1 cellular context compared by ENCODE assay signal in genomic region chr2:96800762-96801463, GRCh38.
TF ChIP-seq lines count a peak whose summit lies in the region.

No MANE protein-coding gene starts in this region.

TF ChIP-seq in HepG2, 621 proteins besides CTCF, POLR2A, EP300 and RAD21 (continued from another document and continues in another):
- TF ChIP-seq ZNF318 (CRISPR knock-in tag; IDR thresholded peaks at IDR 0.05) (peak; percentile 73; the same call in 1 of the 2 replicates), ZNF589 (CRISPR knock-in tag; conservative IDR thresholded peaks at IDR 0.05) (no peak), MYPOP (CRISPR knock-in tag; IDR thresholded peaks at IDR 0.05) (no peak), ZNF33A (CRISPR knock-in tag; IDR thresholded peaks at IDR 0.05; ENCODE audit: borderline replicate concordance) (no peak), TMF1 (CRISPR knock-in tag; IDR thresholded peaks at IDR 0.05; ENCODE audit: low read depth) (no peak), GATA4 (IDR thresholded peaks at IDR 0.05; ENCODE audit: borderline replicate concordance, low read depth) (no peak), ZNF10 (CRISPR knock-in tag; IDR thresholded peaks at IDR 0.05; ENCODE audit: borderline replicate concordance, low read depth) (no peak), MLXIP (CRISPR knock-in tag; IDR thresholded peaks at IDR 0.05; ENCODE audit: borderline replicate concordance) (no peak), ZNF30 (CRISPR knock-in tag; IDR thresholded peaks at IDR 0.05) (no peak), LCORL (IDR thresholded peaks at IDR 0.05) (no peak), LCORL (CRISPR knock-in tag; IDR thresholded peaks at IDR 0.05) (peak; percentile 68; the same call in 1 of the 2 replicates), ZFAT (CRISPR knock-in tag; conservative IDR thresholded peaks at IDR 0.05) (no peak), ZNF124 (CRISPR knock-in tag; IDR thresholded peaks at IDR 0.05) (no peak), KLF15 (CRISPR knock-in tag; IDR thresholded peaks at IDR 0.05; ENCODE audit: borderline replicate concordance) (no peak), SNAPC2 (CRISPR knock-in tag; IDR thresholded peaks at IDR 0.05) (no peak), ZNF275 (CRISPR knock-in tag; IDR thresholded peaks at IDR 0.05; ENCODE audit: borderline replicate concordance) (no peak), TAF15 (IDR thresholded peaks at IDR 0.05; ENCODE audit: low read depth, low read length, poor library complexity, severe bottlenecking) (peak; percentile 56), ZMYM2 (CRISPR knock-in tag; IDR thresholded peaks at IDR 0.05) (no peak), IRF9 (CRISPR knock-in tag; IDR thresholded peaks at IDR 0.05; ENCODE audit: borderline replicate concordance) (no peak; the same call in 1 of the 2 replicates), ZNF777 (CRISPR knock-in tag; IDR thresholded peaks at IDR 0.05) (no peak), ZNF576 (CRISPR knock-in tag; IDR thresholded peaks at IDR 0.05) (no peak), ZNF281 (CRISPR knock-in tag; IDR thresholded peaks at IDR 0.05; ENCODE audit: borderline replicate concordance) (no peak), ZNF44 (CRISPR knock-in tag; IDR thresholded peaks at IDR 0.05) (no peak), KAT7 (CRISPR knock-in tag; IDR thresholded peaks at IDR 0.05; ENCODE audit: borderline replicate concordance) (no peak; the same call in 1 of the 2 replicates), SMC3 (IDR thresholded peaks at IDR 0.05; ENCODE audit: low read length) (peak; percentile 72), ZNF687 (CRISPR knock-in tag; IDR thresholded peaks at IDR 0.05) (peak; percentile 84), ZBTB34 (CRISPR knock-in tag; IDR thresholded peaks at IDR 0.05) (no peak; the same call in 1 of the 2 replicates), SNAI1 (CRISPR knock-in tag; IDR thresholded peaks at IDR 0.05; ENCODE audit: borderline replicate concordance) (no peak), SPEN (CRISPR knock-in tag; IDR thresholded peaks at IDR 0.05; ENCODE audit: low read depth) (peak; percentile 63; the same call in 1 of the 2 replicates)
